ENCODE assay signal across 1 cellular context in genomic region chr20:9270831-9271230, GRCh38.
TF ChIP-seq lines count a peak whose summit lies in the region.

No MANE protein-coding gene starts in this region.

TF ChIP-seq in HepG2, 621 proteins besides CTCF, POLR2A, EP300 and RAD21 (continued from another document):
- no peak for TF ChIP-seq ZNF670 (CRISPR knock-in tag; IDR thresholded peaks at IDR 0.05; ENCODE audit: borderline replicate concordance)
- TF ChIP-seq, protein P1, sequence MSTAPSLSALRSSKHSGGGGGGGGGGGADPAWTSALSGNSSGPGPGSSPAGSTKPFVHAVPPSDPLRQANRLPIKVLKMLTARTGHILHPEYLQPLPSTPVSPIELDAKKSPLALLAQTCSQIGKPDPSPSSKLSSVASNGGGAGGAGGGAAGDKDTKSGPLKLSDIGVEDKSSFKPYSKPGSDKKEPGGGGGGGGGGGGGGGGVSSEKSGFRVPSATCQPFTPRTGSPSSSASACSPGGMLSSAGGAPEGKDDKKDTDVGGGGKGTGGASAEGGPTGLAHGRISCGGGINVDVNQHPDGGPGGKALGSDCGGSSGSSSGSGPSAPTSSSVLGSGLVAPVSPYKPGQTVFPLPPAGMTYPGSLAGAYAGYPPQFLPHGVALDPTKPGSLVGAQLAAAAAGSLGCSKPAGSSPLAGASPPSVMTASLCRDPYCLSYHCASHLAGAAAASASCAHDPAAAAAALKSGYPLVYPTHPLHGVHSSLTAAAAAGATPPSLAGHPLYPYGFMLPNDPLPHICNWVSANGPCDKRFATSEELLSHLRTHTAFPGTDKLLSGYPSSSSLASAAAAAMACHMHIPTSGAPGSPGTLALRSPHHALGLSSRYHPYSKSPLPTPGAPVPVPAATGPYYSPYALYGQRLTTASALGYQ (CRISPR knock-in tag; IDR thresholded peaks at IDR 0.05): no peak
